In the genomic region with DNA sequence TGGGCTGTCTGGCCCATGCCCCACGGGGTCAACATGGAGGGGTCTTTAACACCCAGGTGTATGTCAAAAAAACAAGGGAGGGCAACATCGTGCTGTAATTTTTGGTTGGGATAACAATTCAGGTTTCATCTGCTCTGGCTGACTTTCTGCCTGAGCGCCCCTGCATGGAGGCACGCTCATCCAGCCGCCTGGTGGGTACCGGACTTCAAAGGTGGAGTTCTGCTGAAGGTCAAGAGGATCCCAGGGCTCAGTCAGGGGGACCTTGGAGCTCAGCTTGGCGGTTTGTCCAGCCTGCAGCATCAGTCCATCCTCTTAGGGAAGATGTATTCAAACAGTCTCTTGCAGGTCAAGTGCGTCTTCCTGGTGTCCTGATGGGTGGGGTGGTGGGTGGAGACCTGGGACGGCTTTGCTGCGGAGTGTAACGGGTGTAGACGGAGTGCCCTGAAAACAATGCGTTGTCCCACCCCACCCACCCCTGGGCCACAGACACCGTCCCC, we compare ENCODE assay signal across 1 cellular context.
TF ChIP-seq lines count a peak whose summit lies in the region.

No MANE protein-coding gene starts in this region.

TF ChIP-seq in HepG2, 621 proteins besides CTCF, POLR2A, EP300 and RAD21:
- no peak for TF ChIP-seq MIER3 (CRISPR knock-in tag; IDR thresholded peaks at IDR 0.05; ENCODE audit: borderline replicate concordance)
- no peak for TF ChIP-seq ZNF460 (CRISPR knock-in tag; IDR thresholded peaks at IDR 0.05; ENCODE audit: borderline replicate concordance)
- no peak for TF ChIP-seq MTF2 (CRISPR knock-in tag; IDR thresholded peaks at IDR 0.05; ENCODE audit: borderline replicate concordance)
- TF ChIP-seq MEIS1 (CRISPR knock-in tag; IDR thresholded peaks at IDR 0.05; ENCODE audit: borderline replicate concordance) = no peak
- no peak for TF ChIP-seq ZNF629 (CRISPR knock-in tag; conservative IDR thresholded peaks at IDR 0.05)
- no peak for TF ChIP-seq ZFP37 (CRISPR knock-in tag; IDR thresholded peaks at IDR 0.05; ENCODE audit: borderline replicate concordance)
- TF ChIP-seq, protein P1, sequence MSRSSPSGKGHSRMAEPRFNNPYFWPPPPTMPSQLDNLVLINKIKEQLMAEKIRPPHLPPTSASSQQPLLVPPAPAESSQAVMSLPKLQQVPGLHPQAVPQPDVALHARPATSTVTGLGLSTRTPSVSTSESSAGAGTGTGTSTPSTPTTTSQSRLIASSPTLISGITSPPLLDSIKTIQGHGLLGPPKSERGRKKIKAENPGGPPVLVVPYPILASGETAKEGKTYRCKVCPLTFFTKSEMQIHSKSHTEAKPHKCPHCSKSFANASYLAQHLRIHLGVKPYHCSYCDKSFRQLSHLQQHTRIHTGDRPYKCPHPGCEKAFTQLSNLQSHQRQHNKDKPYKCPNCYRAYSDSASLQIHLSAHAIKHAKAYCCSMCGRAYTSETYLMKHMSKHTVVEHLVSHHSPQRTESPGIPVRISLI (CRISPR knock-in tag; IDR thresholded peaks at IDR 0.05; ENCODE audit: borderline replicate concordance) = no peak
- TF ChIP-seq RELA (CRISPR knock-in tag; IDR thresholded peaks at IDR 0.05) = no peak
- no peak for TF ChIP-seq YY1 (IDR thresholded peaks at IDR 0.05; ENCODE audit: insufficient read depth, insufficient replicate concordance, low read depth, low read length)
- TF ChIP-seq YEATS2 (CRISPR knock-in tag; IDR thresholded peaks at IDR 0.05; ENCODE audit: borderline replicate concordance) = no peak
- TF ChIP-seq AHR (CRISPR knock-in tag; IDR thresholded peaks at IDR 0.05) = no peak
- TF ChIP-seq SP2 (CRISPR knock-in tag; IDR thresholded peaks at IDR 0.05) = no peak
- TF ChIP-seq, protein P2, sequence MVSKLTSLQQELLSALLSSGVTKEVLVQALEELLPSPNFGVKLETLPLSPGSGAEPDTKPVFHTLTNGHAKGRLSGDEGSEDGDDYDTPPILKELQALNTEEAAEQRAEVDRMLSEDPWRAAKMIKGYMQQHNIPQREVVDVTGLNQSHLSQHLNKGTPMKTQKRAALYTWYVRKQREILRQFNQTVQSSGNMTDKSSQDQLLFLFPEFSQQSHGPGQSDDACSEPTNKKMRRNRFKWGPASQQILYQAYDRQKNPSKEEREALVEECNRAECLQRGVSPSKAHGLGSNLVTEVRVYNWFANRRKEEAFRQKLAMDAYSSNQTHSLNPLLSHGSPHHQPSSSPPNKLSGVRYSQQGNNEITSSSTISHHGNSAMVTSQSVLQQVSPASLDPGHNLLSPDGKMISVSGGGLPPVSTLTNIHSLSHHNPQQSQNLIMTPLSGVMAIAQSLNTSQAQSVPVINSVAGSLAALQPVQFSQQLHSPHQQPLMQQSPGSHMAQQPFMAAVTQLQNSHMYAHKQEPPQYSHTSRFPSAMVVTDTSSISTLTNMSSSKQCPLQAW (CRISPR knock-in tag; IDR thresholded peaks at IDR 0.05) = peak; percentile 52; the same call in 1 of the 2 replicates
- peak; percentile 4; the same call in 1 of the 2 replicates for TF ChIP-seq STAG1 (CRISPR knock-in tag; IDR thresholded peaks at IDR 0.05)
- no peak for TF ChIP-seq GTF3A (CRISPR knock-in tag; conservative IDR thresholded peaks at IDR 0.05)
